ENCODE assay signal across 21 cellular contexts in genomic region chr5:133415506-133415905, GRCh38.
A peak's percentile ranks its signal among the peaks of the same experiment; 100 is the strongest.
DNase-seq lines count a peak whose midpoint lies in the region; ATAC-seq and TF ChIP-seq lines count a peak whose summit lies in the region.
"Had no signal": no experiment of that assay in that cellular context is flagged by ENCODE, and none has a peak within 500 bp of the region (broad histone marks: within the 10 kb centered on the region; RNA-seq: fewer than 3 reads in every experiment).

No MANE protein-coding gene starts in this region.

- H3K18ac ChIP-seq in neuronal stem cell (ENCODE audit: low read length): no peak overlapping the region

- H3K4me1 Mint-ChIP-seq in activated CD8-positive, alpha-beta memory T cell treated with anti-CD3 and anti-CD28 coated beads, Interleukin-2, amount 10 ng/mL, durations not matched to agents 7 days and 5 days: no peaks in the 10 kb centered on the region
- H3K4me1 Mint-ChIP-seq in type B pancreatic cell (ENCODE audit: unreplicated experiment): no peaks in the 10 kb centered on the region
- H3K4me1 Mint-ChIP-seq: B cell; CD4-positive, CD25-positive, alpha-beta regulatory T cell had no signal

- H2BK120ac ChIP-seq in neuronal stem cell (ENCODE audit: low read depth, low read length): no peak overlapping the region

- no peak for ATAC-seq in activated CD8-positive, alpha-beta memory T cell treated with anti-CD3 and anti-CD28 coated beads, Interleukin-2, amount 10 ng/mL, durations not matched to agents 7 days and 5 days
- ATAC-seq: CD8-positive, alpha-beta T cell; GM12878 had no signal

- H4K8ac ChIP-seq in neuronal stem cell (ENCODE audit: low read depth, low read length): no peak overlapping the region

- H2BK15ac ChIP-seq in neuronal stem cell (ENCODE audit: low read length): no peak overlapping the region

- no peak overlapping the region for H3K4me2 ChIP-seq in neuronal stem cell (ENCODE audit: insufficient read depth, low read length, poor library complexity, severe bottlenecking)
- H3K4me2 ChIP-seq: BLaER1 had no signal

- TF ChIP-seq CTCF in coronary artery (IDR thresholded peaks at IDR 0.05) (no peak), type B pancreatic cell (conservative IDR thresholded peaks at IDR 0.05) (no peak)

- H3K79me1 ChIP-seq in neuronal stem cell (ENCODE audit: low read depth, low read length): no peaks in the 10 kb centered on the region

- H3K4me3 ChIP-seq in coronary artery: no peak overlapping the region
- H3K4me3 ChIP-seq in neuronal stem cell (ENCODE audit: low read length in 2 of 2): no peak overlapping the region
- H3K4me3 ChIP-seq: BLaER1, GM12878, GM23248 had no signal

- H3K36me3 Mint-ChIP-seq in activated CD8-positive, alpha-beta memory T cell treated with anti-CD3 and anti-CD28 coated beads, Interleukin-2, amount 10 ng/mL, durations not matched to agents 7 days and 5 days: no peaks in the 10 kb centered on the region
- H3K36me3 Mint-ChIP-seq in type B pancreatic cell: peaks cover 3% of the 10 kb centered on the region
- H3K36me3 Mint-ChIP-seq: CD4-positive, CD25-positive, alpha-beta regulatory T cell; CD8-positive, alpha-beta T cell had no signal

- no peaks in the 10 kb centered on the region for H3K36me3 ChIP-seq in neuronal stem cell (replicated peaks in 1 of 2; ENCODE audit: control insufficient read depth in 2 of 2, insufficient read depth in 2 of 2, low read length in 2 of 2)
- H3K36me3 ChIP-seq: BLaER1 had no signal

- WGBS in neuronal stem cell (ENCODE audit: extremely low coverage in 2 of 2, insufficient read length in 2 of 2, insufficient replicate concordance in 1 of 2), 2 donors: no CpG with 5 or more reads among the region's 5 CpGs

- DNase-seq in activated CD8-positive, alpha-beta memory T cell treated with anti-CD3 and anti-CD28 coated beads, Interleukin-2, amount 10 ng/mL, durations not matched to agents 7 days and 5 days: peak; percentile 26
- no peak for DNase-seq in activated CD8-positive, alpha-beta memory T cell treated with anti-CD3 and anti-CD28 coated beads, Interleukin-2, amount 50 U/mL, for 4 hours
- peak; percentile 41 for DNase-seq in coronary artery (ENCODE audit: low spot score)
- no peak for DNase-seq in neuronal stem cell (ENCODE audit: low spot score)
- DNase-seq in type B pancreatic cell (ENCODE audit: extremely low spot score, unreplicated experiment): no peak
- DNase-seq in DMS153 treated with DMSO at 0.1 percent for 48 hours (lab: John Stamatoyannopoulos, UW; ENCODE audit: unreplicated experiment): no peak
- DNase-seq: Caco-2; CD4-positive, CD25-positive, alpha-beta regulatory T cell; DMS153; DMS79; EL; GDM1; GM23248; H7; HCEC 1CT had no signal

- H3K4ac ChIP-seq in neuronal stem cell (ENCODE audit: low read length): no peak overlapping the region

- no peak overlapping the region for H2AK5ac ChIP-seq in neuronal stem cell (ENCODE audit: low read depth, low read length)

- H3K27me3 Mint-ChIP-seq in activated CD8-positive, alpha-beta memory T cell treated with anti-CD3 and anti-CD28 coated beads, Interleukin-2, amount 10 ng/mL, durations not matched to agents 7 days and 5 days: peaks cover 45% of the 10 kb centered on the region
- H3K27me3 Mint-ChIP-seq in type B pancreatic cell: peaks cover 3% of the 10 kb centered on the region

- H3K27ac ChIP-seq in coronary artery: no peak overlapping the region
- no peak overlapping the region for H3K27ac ChIP-seq in neuronal stem cell (replicated peaks; ENCODE audit: low read length)
- H3K27ac ChIP-seq: 22Rv1, BLaER1, C4-2B, GM23248 had no signal

- H3K9ac ChIP-seq in neuronal stem cell (ENCODE audit: low read depth, low read length, poor library complexity): peak overlapping the region; percentile 63
- H3K9ac ChIP-seq: BLaER1, GM23248 had no signal

- H3K9me3 ChIP-seq in neuronal stem cell (replicated peaks in 1 of 2; ENCODE audit: control insufficient read depth in 2 of 2, insufficient read depth in 1 of 2, low read depth in 1 of 2, low read length in 2 of 2): no peaks in the 10 kb centered on the region
- H3K9me3 ChIP-seq: BLaER1 had no signal

- no peak overlapping the region for H2BK5ac ChIP-seq in neuronal stem cell (ENCODE audit: low read length)

- H3K14ac ChIP-seq in neuronal stem cell (ENCODE audit: low read length): no peak overlapping the region

- H2AFZ ChIP-seq in neuronal stem cell (ENCODE audit: low read length): no peak overlapping the region
- H2AFZ ChIP-seq: GM23248 had no signal

- H3K23ac ChIP-seq in neuronal stem cell (ENCODE audit: low read depth, low read length, poor library complexity): no peak overlapping the region

- H3K27me3 ChIP-seq in neuronal stem cell (ENCODE audit: control insufficient read depth in 3 of 3, insufficient read depth in 3 of 3, low read depth in 1 of 3, low read length in 3 of 3): peaks cover 0 to 4% (median 0%) of the 10 kb centered on the region in 3 experiments
- H3K27me3 ChIP-seq: BLaER1 had no signal

- H4K91ac ChIP-seq in neuronal stem cell (ENCODE audit: low read depth, low read length, poor library complexity): no peak overlapping the region

- CTCF ChIA-PET in activated CD8-positive, alpha-beta memory T cell treated with anti-CD3 and anti-CD28 coated beads, Interleukin-2, amount 10 ng/mL, durations not matched to agents 7 days and 5 days (lab: Charles Lee): interaction anchor here (0.7 kb wide), 1 partner anchor 9 kb away, joined by 3 read pairs; no protein-coding TSS in a partner anchor

- no peak overlapping the region for H3K4me3 Mint-ChIP-seq in activated CD8-positive, alpha-beta memory T cell treated with anti-CD3 and anti-CD28 coated beads, Interleukin-2, amount 10 ng/mL, durations not matched to agents 7 days and 5 days
- no peak overlapping the region for H3K4me3 Mint-ChIP-seq in type B pancreatic cell
- H3K4me3 Mint-ChIP-seq: B cell; CD4-positive, CD25-positive, alpha-beta regulatory T cell; CD8-positive, alpha-beta T cell had no signal

- no peaks in the 10 kb centered on the region for H3K9me3 Mint-ChIP-seq in activated CD8-positive, alpha-beta memory T cell treated with anti-CD3 and anti-CD28 coated beads, Interleukin-2, amount 10 ng/mL, durations not matched to agents 7 days and 5 days (ENCODE audit: low read depth)
- H3K9me3 Mint-ChIP-seq in type B pancreatic cell: no peaks in the 10 kb centered on the region
- H3K9me3 Mint-ChIP-seq: CD8-positive, alpha-beta T cell had no signal

- no peak overlapping the region for H2BK12ac ChIP-seq in neuronal stem cell (ENCODE audit: low read length)

- no peak overlapping the region for H3K27ac Mint-ChIP-seq in activated CD8-positive, alpha-beta memory T cell treated with anti-CD3 and anti-CD28 coated beads, Interleukin-2, amount 10 ng/mL, durations not matched to agents 7 days and 5 days
- no peak overlapping the region for H3K27ac Mint-ChIP-seq in type B pancreatic cell
- H3K27ac Mint-ChIP-seq: B cell; CD8-positive, alpha-beta T cell had no signal

- H3K4me1 ChIP-seq in neuronal stem cell (ENCODE audit: control insufficient read depth in 2 of 2, insufficient read depth in 1 of 2, low read depth in 1 of 2, low read length in 2 of 2): no peaks in the 10 kb centered on the region
- H3K4me1 ChIP-seq: BLaER1, Caco-2 had no signal

Comparison
In these comparisons a context has a peak if more than half of its experiments do, and no peak if none do; other contexts are left out.
1. DNase-seq: peak in activated CD8-positive, alpha-beta memory T cell treated with anti-CD3 and anti-CD28 coated beads, Interleukin-2, amount 10 ng/mL, durations not matched to agents 7 days and 5 days (single experiment) and coronary artery (single experiment); none in activated CD8-positive, alpha-beta memory T cell treated with anti-CD3 and anti-CD28 coated beads, Interleukin-2, amount 50 U/mL, for 4 hours (single experiment), neuronal stem cell (single experiment), type B pancreatic cell (single experiment) and DMS153 treated with DMSO at 0.1 percent for 48 hours (single experiment).